8 cellular contexts compared by ENCODE assay signal in the genomic region with DNA sequence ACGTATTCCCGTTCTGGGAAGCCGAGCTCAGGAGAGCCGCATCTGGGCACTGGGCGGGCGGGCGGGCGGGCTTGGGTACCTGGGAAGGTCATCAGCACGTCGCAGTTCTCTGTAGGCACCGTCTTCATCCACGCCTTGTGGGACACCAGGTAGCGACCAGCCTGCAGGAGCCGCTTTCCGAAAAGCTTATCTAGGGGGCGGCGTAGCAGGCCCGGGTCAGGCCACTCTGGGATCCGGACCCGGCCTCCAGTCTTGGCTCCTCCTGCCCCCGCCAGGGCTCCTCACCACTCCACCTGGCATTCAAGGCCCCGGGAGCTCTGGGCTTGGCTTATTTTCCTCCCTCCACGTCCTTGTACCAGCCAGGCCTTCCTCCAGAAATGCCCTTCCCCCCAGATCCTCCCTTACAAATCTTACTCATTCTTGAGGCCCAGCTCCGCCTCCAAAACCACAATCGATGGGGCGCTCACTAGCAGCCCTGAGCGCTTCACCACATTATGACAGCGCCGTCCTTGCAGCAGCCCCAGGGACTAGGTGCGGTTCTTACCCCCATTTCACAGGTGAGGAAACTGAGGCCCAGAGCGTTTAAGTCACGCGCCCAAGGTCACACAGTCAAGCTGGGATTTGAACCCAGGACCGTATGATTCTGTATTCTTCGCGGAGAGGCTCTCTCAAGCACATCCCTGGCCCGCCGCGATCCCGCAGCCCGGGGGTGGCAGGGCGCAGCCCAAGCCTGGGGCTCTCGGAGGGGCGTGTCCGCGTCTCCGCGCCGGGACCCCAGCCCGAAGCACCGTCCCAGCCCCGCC.
DNase-seq lines count a peak whose midpoint lies in the region; ATAC-seq and TF ChIP-seq lines count a peak whose summit lies in the region.

No MANE protein-coding gene starts in this region.

- H3K9ac ChIP-seq in iPS-18a (ENCODE audit: low read length), result peak overlapping the region; percentile 57

- no peak for TF ChIP-seq CTCF in AG04449 (IDR thresholded peaks at IDR 0.05; ENCODE audit: insufficient read depth, low read length, missing control alignments)

- CTCF ChIA-PET in AG04449 (lab: Yijun Ruan, JAX), result interaction anchor here (0.9 to 1.6 kb wide), 7 partner anchors 8 to 74 kb away, joined by 3 to 7 read pairs (median 4); partner anchors contain the start of gene MRPL34

- no peaks in the 10 kb centered on the region for H3K36me3 ChIP-seq in iPS-18a (ENCODE audit: control insufficient read depth, low read depth, low read length)

- ATAC-seq in GM21526 (IDR thresholded peaks at IDR 0.05; ENCODE audit: low FRiP score, unreplicated experiment) (peak; percentile 11), HG03571 (IDR thresholded peaks at IDR 0.05; ENCODE audit: unreplicated experiment) (no peak), GM19023 (IDR thresholded peaks at IDR 0.05; ENCODE audit: unreplicated experiment) (no peak)

- no peak for DNase-seq in AG04449 (ENCODE audit: low read depth, low spot score)
- peak; percentile 55 for DNase-seq in SW480 (ENCODE audit: low spot score)
- DNase-seq in activated naive CD8-positive, alpha-beta T cell treated with anti-CD3 and anti-CD28 coated beads, Interleukin-2, amount 50 U/mL, for 16 hours (ENCODE audit: low read depth, low spot score), result peak; percentile 47
- DNase-seq in stimulated activated CD4-positive, alpha-beta T cell treated with anti-CD3 and anti-CD28 coated beads, Interleukin-1b, Interleukin-23, amount 100 ng/mL, for 48 hours, result peak; percentile 84

- H3K27me3 ChIP-seq in iPS-18a (ENCODE audit: control insufficient read depth, insufficient read depth, low read length), result peaks cover 9% of the 10 kb centered on the region

- peak overlapping the region; percentile 71 for H3K4me3 ChIP-seq in AG04449 (ENCODE audit: low read depth, low read length)
- H3K4me3 ChIP-seq in iPS-18a (ENCODE audit: low read length), result peak overlapping the region; percentile 72

- H3K27ac ChIP-seq in iPS-18a (ENCODE audit: low read length), result no peak overlapping the region

- POLR2A ChIA-PET in AG04449 (lab: Yijun Ruan, JAX), result interaction anchor here (0.8 to 1.4 kb wide), 4 partner anchors 8 to 86 kb away, joined by 3 to 4 read pairs (median 4); partner anchors contain the start of gene MVB12A

- H3K9me3 ChIP-seq in iPS-18a (ENCODE audit: control insufficient read depth, low read depth, low read length), result no peaks in the 10 kb centered on the region

- H3K4me1 ChIP-seq in iPS-18a (ENCODE audit: control insufficient read depth, low read depth, low read length), result peaks cover 8% of the 10 kb centered on the region
